In the genomic region with DNA sequence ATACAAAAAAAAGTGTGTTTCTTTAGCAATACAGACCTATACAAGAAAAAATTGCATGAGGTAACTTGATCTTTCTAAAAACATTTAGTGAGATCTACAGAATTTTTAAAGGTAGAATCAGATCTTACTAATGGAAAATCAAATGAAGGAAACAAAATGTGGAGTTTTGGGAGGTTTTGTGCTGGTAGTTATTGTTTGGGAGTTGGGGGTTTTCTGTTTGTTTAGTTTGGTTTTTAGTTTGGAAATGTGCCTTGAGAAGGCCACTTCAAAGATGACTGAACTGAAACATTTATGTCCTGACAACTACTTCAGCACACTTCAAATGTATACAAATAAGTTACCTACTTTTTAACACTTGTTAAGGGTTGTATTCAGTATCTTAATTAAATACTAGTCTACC, we compare ENCODE assay signal across 15 cellular contexts.
DNase-seq lines count a peak whose midpoint lies in the region; ATAC-seq and TF ChIP-seq lines count a peak whose summit lies in the region.
"Had no signal": no experiment of that assay in that cellular context is flagged by ENCODE, and none has a peak within 500 bp of the region (broad histone marks: within the 10 kb centered on the region; RNA-seq: fewer than 3 reads in every experiment).

No MANE protein-coding gene starts in this region.

- no peak for ATAC-seq in HCT116
- no peak for ATAC-seq in foreskin keratinocyte
- ATAC-seq: HepG2 had no signal

- BruUV-seq in HCT116 (replicated peaks; lab: Mats Ljungman, UMichigan) = no TSS peak

- CTCF ChIA-PET in HCT116 (lab: Charles Lee) = no interaction called here

- no peak overlapping the region for H3K4me3 Mint-ChIP-seq in mesothelial cell of epicardium
- H3K4me3 Mint-ChIP-seq: CD4-positive, alpha-beta memory T cell had no signal

- H4K20me1 ChIP-seq in HCT116 (ENCODE audit: insufficient read depth) = no peaks in the 10 kb centered on the region

- H3K9ac ChIP-seq in HCT116 (ENCODE audit: low read length) = no peak overlapping the region
- H3K9ac ChIP-seq in neuronal stem cell (ENCODE audit: low read depth, low read length, poor library complexity) = no peak overlapping the region
- H3K9ac ChIP-seq: GM23248, KMS-11 had no signal

- no peak for TF ChIP-seq RAD21 in HCT116 (IDR thresholded peaks at IDR 0.05; ENCODE audit: low read depth)

- H2BK5ac ChIP-seq in neuronal stem cell (ENCODE audit: low read length) = no peak overlapping the region

- H3K4me3 ChIP-seq in HCT116 (replicated peaks in 1 of 2; ENCODE audit: low read depth in 1 of 2, low read length in 2 of 2) (no peak overlapping the region), neuronal stem cell (ENCODE audit: low read length in 2 of 2) (no peak overlapping the region)
- H3K4me3 ChIP-seq: GM23248 had no signal

- H3K4me1 Mint-ChIP-seq in mesothelial cell of epicardium = peaks cover 49% of the 10 kb centered on the region
- H3K4me1 Mint-ChIP-seq: CD4-positive, alpha-beta memory T cell had no signal

- H3K4me2 ChIP-seq in HCT116 (ENCODE audit: low read length) (no peak overlapping the region), neuronal stem cell (ENCODE audit: insufficient read depth, low read length, poor library complexity, severe bottlenecking) (no peak overlapping the region)
- H3K4me2 ChIP-seq: KMS-11 had no signal

- H3K27me3 ChIP-seq in HCT116 (ENCODE audit: insufficient read depth, low read length) (no peaks in the 10 kb centered on the region), neuronal stem cell (ENCODE audit: control insufficient read depth in 3 of 3, insufficient read depth in 3 of 3, low read depth in 1 of 3, low read length in 3 of 3) (no peaks in the 10 kb centered on the region), foreskin keratinocyte (no peaks in the 10 kb centered on the region)
- H3K27me3 ChIP-seq: BE2C had no signal

- H2AK5ac ChIP-seq in neuronal stem cell (ENCODE audit: low read depth, low read length) = no peak overlapping the region

- H3K4ac ChIP-seq in neuronal stem cell (ENCODE audit: low read length) = no peak overlapping the region

- H3K23ac ChIP-seq in neuronal stem cell (ENCODE audit: low read depth, low read length, poor library complexity) = no peak overlapping the region

- H4K91ac ChIP-seq in neuronal stem cell (ENCODE audit: low read depth, low read length, poor library complexity) = no peak overlapping the region

- H3K9me2 ChIP-seq in HCT116 (ENCODE audit: insufficient read depth) = no peaks in the 10 kb centered on the region

- H3K9me3 Mint-ChIP-seq in mesothelial cell of epicardium = no peaks in the 10 kb centered on the region

- POLR2A ChIA-PET in HCT116 (lab: Charles Lee) = no interaction called here

- no peak for TF ChIP-seq POLR2A in HCT116 (IDR thresholded peaks at IDR 0.05; ENCODE audit: borderline replicate concordance, extremely low read depth, insufficient read depth, insufficient read length)

- H3K18ac ChIP-seq in neuronal stem cell (ENCODE audit: low read length) = no peak overlapping the region

- H4K8ac ChIP-seq in neuronal stem cell (ENCODE audit: low read depth, low read length) = no peak overlapping the region

- no peaks in the 10 kb centered on the region for H3K79me1 ChIP-seq in neuronal stem cell (ENCODE audit: low read depth, low read length)

- H2BK120ac ChIP-seq in neuronal stem cell (ENCODE audit: low read depth, low read length) = no peak overlapping the region

- no peaks in the 10 kb centered on the region for H3K27me3 Mint-ChIP-seq in mesothelial cell of epicardium (ENCODE audit: low read depth)

- peak overlapping the region; percentile 70; the same call in 1 of the 2 replicates for H3K27ac ChIP-seq in HCT116 (ENCODE audit: low read depth, low read length)
- H3K27ac ChIP-seq in neuronal stem cell (replicated peaks; ENCODE audit: low read length) = peak overlapping the region; percentile 70
- no peak overlapping the region for H3K27ac ChIP-seq in foreskin keratinocyte
- H3K27ac ChIP-seq: C4-2B, GM23248, KMS-11 had no signal

- intact Hi-C loops in HCT116 (cut with micrococcal nuclease) = loop anchor here (5.0 kb wide), 1 partner anchor 51 kb away; no protein-coding TSS in a partner anchor

- no peak overlapping the region for H3K14ac ChIP-seq in neuronal stem cell (ENCODE audit: low read length)

- H2AFZ ChIP-seq in HCT116 (ENCODE audit: low read depth, low read length, poor library complexity, severe bottlenecking) (peak overlapping the region; percentile 36), neuronal stem cell (ENCODE audit: low read length) (peak overlapping the region; percentile 35)
- H2AFZ ChIP-seq: GM23248 had no signal

- H3K9me3 ChIP-seq in HCT116 (ENCODE audit: control insufficient read depth in 1 of 2, insufficient read depth in 1 of 2, low read depth in 1 of 2, low read length in 2 of 2) (no peaks in the 10 kb centered on the region), neuronal stem cell (replicated peaks in 1 of 2; ENCODE audit: control insufficient read depth in 2 of 2, insufficient read depth in 1 of 2, low read depth in 1 of 2, low read length in 2 of 2) (no peaks in the 10 kb centered on the region)
- H3K9me3 ChIP-seq: BE2C had no signal

- no peak for TF ChIP-seq CTCF in HCT116 (IDR thresholded peaks at IDR 0.05 in 2 of 3, conservative IDR thresholded peaks at IDR 0.05 in 1 of 3; ENCODE audit: borderline replicate concordance in 1 of 3, insufficient read depth in 1 of 3, low read depth in 2 of 3, low read length in 2 of 3)
- no peak for TF ChIP-seq CTCF in mesothelial cell of epicardium (IDR thresholded peaks at IDR 0.05; ENCODE audit: unreplicated experiment)
- TF ChIP-seq CTCF in foreskin keratinocyte (conservative IDR thresholded peaks at IDR 0.05) = no peak

- no peak overlapping the region for H2BK15ac ChIP-seq in neuronal stem cell (ENCODE audit: low read length)

- no peaks in the 10 kb centered on the region for H3K79me2 ChIP-seq in HCT116 (ENCODE audit: insufficient read depth, low read length)

- H3K36me3 ChIP-seq in HCT116 (ENCODE audit: control insufficient read depth in 1 of 2, insufficient read depth in 2 of 2, low read length in 2 of 2) (no peaks in the 10 kb centered on the region), neuronal stem cell (replicated peaks in 1 of 2; ENCODE audit: control insufficient read depth in 2 of 2, insufficient read depth in 2 of 2, low read length in 2 of 2) (no peaks in the 10 kb centered on the region)
- H3K36me3 ChIP-seq: BE2C had no signal

- H3K36me3 Mint-ChIP-seq in mesothelial cell of epicardium = no peaks in the 10 kb centered on the region
- H3K36me3 Mint-ChIP-seq: CD4-positive, alpha-beta memory T cell had no signal

- no peak for DNase-seq in HCT116 (ENCODE audit: low read depth, low spot score)
- peak; percentile 47 for DNase-seq in NCI-H69 (lab: John Stamatoyannopoulos, UW)
- no peak for DNase-seq in mesothelial cell of epicardium (ENCODE audit: low spot score in 2 of 2, unreplicated experiment in 2 of 2)
- no peak for DNase-seq in neuronal stem cell (ENCODE audit: low spot score)
- DNase-seq in foreskin keratinocyte = no peak
- no peak for DNase-seq in T-helper 1 cell
- no peak for DNase-seq in putamen (ENCODE audit: low spot score)
- DNase-seq: BE2C; CD4-positive, alpha-beta memory T cell; DMS153; GF-D8 had no signal

- RAD21 ChIA-PET in HCT116 (lab: Charles Lee; ENCODE audit: low non-redundant PET in 1 of 2, low total read pairs in 2 of 2, uncharacterized antibody in 2 of 2, unreplicated experiment in 2 of 2) = no interaction called here

- peak overlapping the region; percentile 57 for H3K27ac Mint-ChIP-seq in mesothelial cell of epicardium
- H3K27ac Mint-ChIP-seq: CD4-positive, alpha-beta memory T cell had no signal

- peaks cover 0 to 26% of the 10 kb centered on the region in 2 experiments; a peak in 1 of 4 replicates for H3K4me1 ChIP-seq in HCT116 (ENCODE audit: control insufficient read depth in 1 of 2, insufficient read depth in 2 of 2, low read length in 2 of 2)
- peaks cover 16 to 35% of the 10 kb centered on the region in 2 donors for H3K4me1 ChIP-seq in neuronal stem cell (ENCODE audit: control insufficient read depth in 2 of 2, insufficient read depth in 1 of 2, low read depth in 1 of 2, low read length in 2 of 2)
- peaks cover 2% of the 10 kb centered on the region for H3K4me1 ChIP-seq in foreskin keratinocyte

- no peak overlapping the region for H2BK12ac ChIP-seq in neuronal stem cell (ENCODE audit: low read length)

TF ChIP-seq in HCT116, 20 proteins besides CTCF, POLR2A, EP300 and RAD21 (continues in another document):
- TF ChIP-seq EZH2 (IDR thresholded peaks at IDR 0.05) (no peak), CEBPB (IDR thresholded peaks at IDR 0.05; ENCODE audit: low read depth) (no peak), CBX3 (IDR thresholded peaks at IDR 0.05; ENCODE audit: low read depth) (no peak)
- TF ChIP-seq, protein P1, sequence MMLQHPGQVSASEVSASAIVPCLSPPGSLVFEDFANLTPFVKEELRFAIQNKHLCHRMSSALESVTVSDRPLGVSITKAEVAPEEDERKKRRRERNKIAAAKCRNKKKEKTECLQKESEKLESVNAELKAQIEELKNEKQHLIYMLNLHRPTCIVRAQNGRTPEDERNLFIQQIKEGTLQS (IDR thresholded peaks at IDR 0.05) = no peak
- TF ChIP-seq, protein P2, sequence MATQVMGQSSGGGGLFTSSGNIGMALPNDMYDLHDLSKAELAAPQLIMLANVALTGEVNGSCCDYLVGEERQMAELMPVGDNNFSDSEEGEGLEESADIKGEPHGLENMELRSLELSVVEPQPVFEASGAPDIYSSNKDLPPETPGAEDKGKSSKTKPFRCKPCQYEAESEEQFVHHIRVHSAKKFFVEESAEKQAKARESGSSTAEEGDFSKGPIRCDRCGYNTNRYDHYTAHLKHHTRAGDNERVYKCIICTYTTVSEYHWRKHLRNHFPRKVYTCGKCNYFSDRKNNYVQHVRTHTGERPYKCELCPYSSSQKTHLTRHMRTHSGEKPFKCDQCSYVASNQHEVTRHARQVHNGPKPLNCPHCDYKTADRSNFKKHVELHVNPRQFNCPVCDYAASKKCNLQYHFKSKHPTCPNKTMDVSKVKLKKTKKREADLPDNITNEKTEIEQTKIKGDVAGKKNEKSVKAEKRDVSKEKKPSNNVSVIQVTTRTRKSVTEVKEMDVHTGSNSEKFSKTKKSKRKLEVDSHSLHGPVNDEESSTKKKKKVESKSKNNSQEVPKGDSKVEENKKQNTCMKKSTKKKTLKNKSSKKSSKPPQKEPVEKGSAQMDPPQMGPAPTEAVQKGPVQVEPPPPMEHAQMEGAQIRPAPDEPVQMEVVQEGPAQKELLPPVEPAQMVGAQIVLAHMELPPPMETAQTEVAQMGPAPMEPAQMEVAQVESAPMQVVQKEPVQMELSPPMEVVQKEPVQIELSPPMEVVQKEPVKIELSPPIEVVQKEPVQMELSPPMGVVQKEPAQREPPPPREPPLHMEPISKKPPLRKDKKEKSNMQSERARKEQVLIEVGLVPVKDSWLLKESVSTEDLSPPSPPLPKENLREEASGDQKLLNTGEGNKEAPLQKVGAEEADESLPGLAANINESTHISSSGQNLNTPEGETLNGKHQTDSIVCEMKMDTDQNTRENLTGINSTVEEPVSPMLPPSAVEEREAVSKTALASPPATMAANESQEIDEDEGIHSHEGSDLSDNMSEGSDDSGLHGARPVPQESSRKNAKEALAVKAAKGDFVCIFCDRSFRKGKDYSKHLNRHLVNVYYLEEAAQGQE (IDR thresholded peaks at IDR 0.05; ENCODE audit: low read depth) = no peak
